Comparison of ENCODE assay signal across 1 cellular context in the genomic region with DNA sequence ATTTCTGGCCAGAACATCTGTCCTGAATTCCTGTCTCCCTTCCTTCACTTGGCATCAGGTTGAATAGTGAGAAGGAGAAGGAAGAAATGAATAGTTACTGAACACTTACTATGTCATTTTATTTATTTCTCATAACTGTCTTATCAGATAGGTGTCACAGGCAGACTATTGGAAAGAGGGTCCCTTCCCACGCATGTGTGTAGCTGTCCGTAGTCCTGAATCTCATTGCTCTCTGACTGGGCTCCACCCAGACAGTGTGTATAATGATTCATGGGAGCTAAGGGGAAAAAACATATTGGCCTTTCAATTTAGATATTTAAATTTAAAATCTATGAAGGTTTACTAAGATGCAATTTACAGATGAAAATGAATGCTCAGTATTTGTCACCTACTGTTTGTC.
TF ChIP-seq lines count a peak whose summit lies in the region.

No MANE protein-coding gene starts in this region.

TF ChIP-seq in K562, 482 proteins besides CTCF, POLR2A, EP300 and RAD21 (continued from another document):
- TF ChIP-seq, protein P1, sequence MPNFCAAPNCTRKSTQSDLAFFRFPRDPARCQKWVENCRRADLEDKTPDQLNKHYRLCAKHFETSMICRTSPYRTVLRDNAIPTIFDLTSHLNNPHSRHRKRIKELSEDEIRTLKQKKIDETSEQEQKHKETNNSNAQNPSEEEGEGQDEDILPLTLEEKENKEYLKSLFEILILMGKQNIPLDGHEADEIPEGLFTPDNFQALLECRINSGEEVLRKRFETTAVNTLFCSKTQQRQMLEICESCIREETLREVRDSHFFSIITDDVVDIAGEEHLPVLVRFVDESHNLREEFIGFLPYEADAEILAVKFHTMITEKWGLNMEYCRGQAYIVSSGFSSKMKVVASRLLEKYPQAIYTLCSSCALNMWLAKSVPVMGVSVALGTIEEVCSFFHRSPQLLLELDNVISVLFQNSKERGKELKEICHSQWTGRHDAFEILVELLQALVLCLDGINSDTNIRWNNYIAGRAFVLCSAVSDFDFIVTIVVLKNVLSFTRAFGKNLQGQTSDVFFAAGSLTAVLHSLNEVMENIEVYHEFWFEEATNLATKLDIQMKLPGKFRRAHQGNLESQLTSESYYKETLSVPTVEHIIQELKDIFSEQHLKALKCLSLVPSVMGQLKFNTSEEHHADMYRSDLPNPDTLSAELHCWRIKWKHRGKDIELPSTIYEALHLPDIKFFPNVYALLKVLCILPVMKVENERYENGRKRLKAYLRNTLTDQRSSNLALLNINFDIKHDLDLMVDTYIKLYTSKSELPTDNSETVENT (CRISPR knock-in tag; IDR thresholded peaks at IDR 0.05): no peak
- TF ChIP-seq EHMT2 (IDR thresholded peaks at IDR 0.05) (peak; percentile 95), FOXJ2 (tag; IDR thresholded peaks at IDR 0.05) (no peak), REST (CRISPR knock-in tag; IDR thresholded peaks at IDR 0.05; ENCODE audit: low read depth) (peak; percentile 87), MIER1 (IDR thresholded peaks at IDR 0.05; ENCODE audit: low read depth) (peak; percentile 91), GMEB1 (CRISPR knock-in tag; IDR thresholded peaks at IDR 0.05) (no peak)
